ENCODE assay signal across 15 cellular contexts in the genomic region with DNA sequence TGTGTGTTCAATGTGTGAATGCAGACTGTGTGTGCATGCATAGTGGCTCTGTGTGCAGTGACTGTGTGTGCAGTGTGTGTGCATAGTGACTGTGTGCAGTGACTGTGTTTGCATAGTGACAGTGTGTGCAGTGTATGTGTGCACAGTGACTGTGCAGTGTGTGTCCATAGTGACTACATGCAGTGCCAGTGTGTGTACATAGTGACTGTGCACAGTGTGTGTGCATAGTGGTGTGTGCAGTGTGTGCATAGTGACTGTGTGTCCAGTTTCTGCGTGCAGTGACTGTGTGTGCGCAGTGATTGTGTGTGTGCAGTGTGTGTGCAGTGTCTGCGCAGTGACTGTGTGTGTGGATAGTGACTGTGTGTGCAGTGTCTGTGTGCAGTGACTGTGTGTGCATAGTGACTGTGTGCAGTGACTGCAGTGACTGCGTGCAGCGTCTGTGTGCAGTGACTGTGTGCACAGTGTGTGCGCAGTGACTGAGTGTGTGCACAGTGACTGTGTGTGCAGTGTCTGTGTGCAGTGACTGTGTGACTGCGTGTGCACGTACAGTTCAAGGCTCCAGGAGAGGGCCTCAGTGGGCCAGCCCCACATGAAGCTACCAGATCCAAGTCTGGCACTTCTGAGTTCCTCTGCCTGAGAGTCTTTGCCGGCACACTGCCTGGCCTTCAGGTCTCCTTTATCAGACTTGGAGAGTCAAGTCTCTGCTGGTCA.
DNase-seq lines count a peak whose midpoint lies in the region; ATAC-seq and TF ChIP-seq lines count a peak whose summit lies in the region.
"Had no signal": no experiment of that assay in that cellular context is flagged by ENCODE, and none has a peak within 500 bp of the region (broad histone marks: within the 10 kb centered on the region; RNA-seq: fewer than 3 reads in every experiment).

No MANE protein-coding gene starts in this region.

- TF ChIP-seq CTCF in GM13977 (IDR thresholded peaks at IDR 0.05; ENCODE audit: extremely low read depth, insufficient read depth, missing control alignments) = peak; percentile 3
- no peak for TF ChIP-seq CTCF in activated CD8-positive, alpha-beta T cell treated with anti-CD3 and anti-CD28 coated beads for 36 hours (IDR thresholded peaks at IDR 0.05)
- TF ChIP-seq CTCF in mesothelial cell of epicardium (IDR thresholded peaks at IDR 0.05; ENCODE audit: unreplicated experiment) = no peak

- H3K4me1 Mint-ChIP-seq in CD4-positive, alpha-beta memory T cell = peaks cover 9 to 27% (median 11%) of the 10 kb centered on the region in 4 donors
- peaks cover 18% of the 10 kb centered on the region for H3K4me1 Mint-ChIP-seq in activated CD8-positive, alpha-beta T cell treated with anti-CD3 and anti-CD28 coated beads for 36 hours (ENCODE audit: low read depth)
- peaks cover 2 to 16% of the 10 kb centered on the region in 2 donors for H3K4me1 Mint-ChIP-seq in natural killer cell treated with Interleukin-12 subunit alpha and Interleukin-12 subunit beta and Interleukin-15 and Interleukin-18, amount 100 ng/mL, for 72 hours (ENCODE audit: low read depth in 2 of 2)
- H3K4me1 Mint-ChIP-seq in mesothelial cell of epicardium = peaks cover 4% of the 10 kb centered on the region

- intact Hi-C loops in CD4-positive, alpha-beta memory T cell (cut with micrococcal nuclease) = no loop called here
- intact Hi-C loops in activated CD8-positive, alpha-beta T cell treated with anti-CD3 and anti-CD28 coated beads for 36 hours (cut with micrococcal nuclease) = no loop called here

- H3K27me3 Mint-ChIP-seq in CD4-positive, alpha-beta memory T cell = peaks cover 0 to under 1% of the 10 kb centered on the region in 2 donors
- no peaks in the 10 kb centered on the region for H3K27me3 Mint-ChIP-seq in activated CD8-positive, alpha-beta T cell treated with anti-CD3 and anti-CD28 coated beads for 36 hours
- peaks cover 0 to 6% of the 10 kb centered on the region in 2 donors for H3K27me3 Mint-ChIP-seq in natural killer cell treated with Interleukin-12 subunit alpha and Interleukin-12 subunit beta and Interleukin-15 and Interleukin-18, amount 100 ng/mL, for 72 hours
- H3K27me3 Mint-ChIP-seq in mesothelial cell of epicardium (ENCODE audit: low read depth) = peaks cover 15% of the 10 kb centered on the region

- peaks cover 0 to 4% (median under 1%) of the 10 kb centered on the region in 8 donors for H3K9me3 Mint-ChIP-seq in CD4-positive, alpha-beta memory T cell
- peaks cover 5% of the 10 kb centered on the region for H3K9me3 Mint-ChIP-seq in activated CD8-positive, alpha-beta T cell treated with anti-CD3 and anti-CD28 coated beads for 36 hours
- H3K9me3 Mint-ChIP-seq in natural killer cell treated with Interleukin-12 subunit alpha and Interleukin-12 subunit beta and Interleukin-15 and Interleukin-18, amount 100 ng/mL, for 72 hours = no peaks in the 10 kb centered on the region
- H3K9me3 Mint-ChIP-seq in mesothelial cell of epicardium = peaks cover 6% of the 10 kb centered on the region

- H3K36me3 Mint-ChIP-seq in CD4-positive, alpha-beta memory T cell = peaks cover 0 to 2% of the 10 kb centered on the region in 2 donors
- H3K36me3 Mint-ChIP-seq in activated CD8-positive, alpha-beta T cell treated with anti-CD3 and anti-CD28 coated beads for 36 hours (ENCODE audit: low read depth) = no peaks in the 10 kb centered on the region
- peaks cover 2% of the 10 kb centered on the region for H3K36me3 Mint-ChIP-seq in natural killer cell treated with Interleukin-12 subunit alpha and Interleukin-12 subunit beta and Interleukin-15 and Interleukin-18, amount 100 ng/mL, for 72 hours
- H3K36me3 Mint-ChIP-seq in mesothelial cell of epicardium = no peaks in the 10 kb centered on the region

- CTCF ChIA-PET in CD4-positive, alpha-beta memory T cell (lab: Charles Lee; ENCODE audit: partially characterized antibody) = interaction anchor here (0.9 kb wide), 1 partner anchor 263 kb away, joined by 3 read pairs; no protein-coding TSS in a partner anchor
- CTCF ChIA-PET in activated CD8-positive, alpha-beta T cell treated with anti-CD3 and anti-CD28 coated beads for 36 hours (lab: Charles Lee) = interaction anchor here (0.8 to 1.2 kb wide), 3 partner anchors 29 to 263 kb away, joined by 3 read pairs; no protein-coding TSS in a partner anchor

- no peak overlapping the region for H3K27ac ChIP-seq in CD4-positive, alpha-beta memory T cell (ENCODE audit: low read depth, low read length)
- H3K27ac ChIP-seq in caudate nucleus (ENCODE audit: low read depth, low read length) = no peak overlapping the region
- H3K27ac ChIP-seq: cardiac muscle cell, esophagus muscularis mucosa, ovary had no signal

- H3K27me3 ChIP-seq in CD4-positive, alpha-beta memory T cell (ENCODE audit: insufficient read depth, low read length) = no peaks in the 10 kb centered on the region
- H3K27me3 ChIP-seq: cardiac muscle cell, ovary had no signal

- H3K4me1 ChIP-seq in CD4-positive, alpha-beta memory T cell (ENCODE audit: insufficient read depth, low read length) = peaks cover 4% of the 10 kb centered on the region
- H3K4me1 ChIP-seq: esophagus muscularis mucosa had no signal

- no peaks in the 10 kb centered on the region for H3K36me3 ChIP-seq in CD4-positive, alpha-beta memory T cell (ENCODE audit: insufficient read depth, low read length)
- H3K36me3 ChIP-seq: cardiac muscle cell, esophagus muscularis mucosa, ovary had no signal

- H3K27ac Mint-ChIP-seq in CD4-positive, alpha-beta memory T cell = peak overlapping the region in 2 of 7 donors; percentile 22 to 29
- H3K27ac Mint-ChIP-seq in activated CD8-positive, alpha-beta T cell treated with anti-CD3 and anti-CD28 coated beads for 36 hours = peak overlapping the region; percentile 51
- no peak overlapping the region for H3K27ac Mint-ChIP-seq in natural killer cell treated with Interleukin-12 subunit alpha and Interleukin-12 subunit beta and Interleukin-15 and Interleukin-18, amount 100 ng/mL, for 72 hours
- no peak overlapping the region for H3K27ac Mint-ChIP-seq in mesothelial cell of epicardium

- POLR2A ChIA-PET in CD4-positive, alpha-beta memory T cell (lab: Charles Lee; ENCODE audit: partially characterized antibody) = no interaction called here
- POLR2A ChIA-PET in activated CD8-positive, alpha-beta T cell treated with anti-CD3 and anti-CD28 coated beads for 36 hours (lab: Charles Lee) = no interaction called here

- in situ Hi-C loops in GM13977 (cut with MboI; ENCODE audit: low pct_unique_long_range_greater_than_20kb, low sequenced_read_pairs, unreplicated experiment) = no loop called here

- no peak for DNase-seq in CD4-positive, alpha-beta memory T cell
- DNase-seq in GM13977 (ENCODE audit: low spot score) (no peak), mesothelial cell of epicardium (ENCODE audit: low spot score in 2 of 2, unreplicated experiment in 2 of 2) (no peak), caudate nucleus (lab: John Stamatoyannopoulos, UW) (no peak)
- DNase-seq in activated CD8-positive, alpha-beta T cell treated with anti-CD3 and anti-CD28 coated beads for 36 hours = peak; percentile 8
- DNase-seq in natural killer cell treated with Interleukin-12 subunit alpha and Interleukin-12 subunit beta and Interleukin-15 and Interleukin-18, amount 100 ng/mL, for 72 hours (ENCODE audit: low spot score) = no peak
- DNase-seq: Calu3; effector CD4-positive, alpha-beta T cell; NCI-H524 treated with DMSO at 0.1 percent for 48 hours; ovary; SIG-M5 had no signal

- peak; percentile 26 for ATAC-seq in activated CD8-positive, alpha-beta T cell treated with anti-CD3 and anti-CD28 coated beads for 36 hours
- peak in 1 of 2 donors; percentile 26 for ATAC-seq in natural killer cell treated with Interleukin-12 subunit alpha and Interleukin-12 subunit beta and Interleukin-15 and Interleukin-18, amount 100 ng/mL, for 72 hours
- ATAC-seq in HG03280 (IDR thresholded peaks at IDR 0.05; ENCODE audit: unreplicated experiment) = no peak
- ATAC-seq: sciatic nerve had no signal

- H3K4me3 Mint-ChIP-seq in CD4-positive, alpha-beta memory T cell = peak overlapping the region in 5 of 8 donors; percentile 57 to 81 (median 72)
- H3K4me3 Mint-ChIP-seq in activated CD8-positive, alpha-beta T cell treated with anti-CD3 and anti-CD28 coated beads for 36 hours = peak overlapping the region; percentile 29
- peak overlapping the region; percentile 8 for H3K4me3 Mint-ChIP-seq in natural killer cell treated with Interleukin-12 subunit alpha and Interleukin-12 subunit beta and Interleukin-15 and Interleukin-18, amount 100 ng/mL, for 72 hours
- no peak overlapping the region for H3K4me3 Mint-ChIP-seq in mesothelial cell of epicardium

- H3K9me3 ChIP-seq in CD4-positive, alpha-beta memory T cell (ENCODE audit: control insufficient read depth in 1 of 2, low read length in 2 of 2) = no peaks in the 10 kb centered on the region
- H3K9me3 ChIP-seq: ovary had no signal

- H3K4me3 ChIP-seq in CD4-positive, alpha-beta memory T cell (ENCODE audit: low read length in 2 of 2) = no peak overlapping the region
- H3K4me3 ChIP-seq: cardiac muscle cell, esophagus muscularis mucosa, ovary had no signal
